ENCODE assay signal across 8 cellular contexts in genomic region chr17:17028059-17028877, GRCh38. TPM values are rescaled to one million over a fixed set of nuclear protein-coding genes. Genes with fewer than 3 reads are reported as not detected.
A peak's percentile ranks its signal among the peaks of the same experiment; 100 is the strongest.
DNase-seq lines count a peak whose midpoint lies in the region; ATAC-seq and TF ChIP-seq lines count a peak whose summit lies in the region.

No MANE protein-coding gene starts in this region.

- H3K36me3 ChIP-seq in naive thymus-derived CD4-positive, alpha-beta T cell (ENCODE audit: control insufficient read depth in 2 of 3, insufficient read depth in 3 of 3, low read length in 3 of 3), result no peaks in the 10 kb centered on the region

- CTCF ChIA-PET in Calu3 (lab: Charles Lee), result interaction anchor here (0.8 to 1.8 kb wide), 8 partner anchors 10 to 38 kb away, joined by 3 to 8 read pairs (median 4); no protein-coding TSS in a partner anchor
- CTCF ChIA-PET in naive thymus-derived CD4-positive, alpha-beta T cell (lab: Charles Lee), result no interaction called here

- no TSS peak for BruUV-seq in Calu3 (replicated peaks; lab: Mats Ljungman, UMichigan)

- H3K27ac Mint-ChIP-seq in Calu3 (ENCODE audit: unreplicated experiment) (peak overlapping the region; percentile 87), immature natural killer cell (no peak overlapping the region)
- H3K27ac Mint-ChIP-seq in naive thymus-derived CD4-positive, alpha-beta T cell, result no peak overlapping the region

- H3K4me1 ChIP-seq in naive thymus-derived CD4-positive, alpha-beta T cell (ENCODE audit: control insufficient read depth in 2 of 2, insufficient read depth in 2 of 2, low read length in 2 of 2), result no peaks in the 10 kb centered on the region

- H3K4me1 Mint-ChIP-seq in Calu3 (ENCODE audit: low read depth, unreplicated experiment) (peaks cover 51% of the 10 kb centered on the region), immature natural killer cell (no peaks in the 10 kb centered on the region)
- no peaks in the 10 kb centered on the region for H3K4me1 Mint-ChIP-seq in naive thymus-derived CD4-positive, alpha-beta T cell

- H3K36me3 Mint-ChIP-seq in Calu3 (ENCODE audit: insufficient read depth, unreplicated experiment) (peaks cover 33% of the 10 kb centered on the region), immature natural killer cell (no peaks in the 10 kb centered on the region)
- H3K36me3 Mint-ChIP-seq in naive thymus-derived CD4-positive, alpha-beta T cell, result no peaks in the 10 kb centered on the region

- TF ChIP-seq CTCF in Calu3 (IDR thresholded peaks at IDR 0.05; ENCODE audit: unreplicated experiment), result no peak
- TF ChIP-seq CTCF in epithelial cell of proximal tubule (conservative IDR thresholded peaks at IDR 0.05; ENCODE audit: low read depth, low read length), result no peak
- no peak for TF ChIP-seq CTCF in GM20000 (IDR thresholded peaks at IDR 0.05; ENCODE audit: extremely low read depth, missing control alignments)

- H3K9me3 ChIP-seq in naive thymus-derived CD4-positive, alpha-beta T cell (ENCODE audit: control insufficient read depth in 2 of 3, low read length in 3 of 3), result no peaks in the 10 kb centered on the region

- no peak for ATAC-seq in HG02970 (IDR thresholded peaks at IDR 0.05; ENCODE audit: low FRiP score, unreplicated experiment)
- no peak for ATAC-seq in naive thymus-derived CD4-positive, alpha-beta T cell

- POLR2A ChIA-PET in naive thymus-derived CD4-positive, alpha-beta T cell (lab: Charles Lee), result interaction anchor here (0.7 kb wide), 1 partner anchor 12 kb away, joined by 4 read pairs; no protein-coding TSS in a partner anchor

- DNase-seq in Calu3 (peak; percentile 97), NCI-H82 (lab: John Stamatoyannopoulos, UW) (peak; percentile 93), epithelial cell of proximal tubule (ENCODE audit: low read depth) (peak; percentile 65), myocyte (ENCODE audit: low read depth) (peak; percentile 99), immature natural killer cell (no peak), GM20000 (ENCODE audit: low spot score) (no peak)
- no peak for DNase-seq in naive thymus-derived CD4-positive, alpha-beta T cell

- H3K27me3 Mint-ChIP-seq in Calu3 (ENCODE audit: unreplicated experiment), result no peaks in the 10 kb centered on the region
- peaks cover 0 to 4% (median 0%) of the 10 kb centered on the region in 3 donors for H3K27me3 Mint-ChIP-seq in immature natural killer cell (ENCODE audit: low read depth in 3 of 3)
- H3K27me3 Mint-ChIP-seq in naive thymus-derived CD4-positive, alpha-beta T cell, result no peaks in the 10 kb centered on the region

- H3K4me3 Mint-ChIP-seq in Calu3 (ENCODE audit: low read depth, unreplicated experiment) (peak overlapping the region; percentile 41), immature natural killer cell (no peak overlapping the region)
- H3K4me3 Mint-ChIP-seq in naive thymus-derived CD4-positive, alpha-beta T cell, result no peak overlapping the region

- no peaks in the 10 kb centered on the region for H3K27me3 ChIP-seq in naive thymus-derived CD4-positive, alpha-beta T cell (ENCODE audit: control insufficient read depth in 2 of 2, insufficient read depth in 2 of 2, low read length in 2 of 2)

- H3K4me3 ChIP-seq in epithelial cell of proximal tubule (ENCODE audit: low read depth, low read length), result no peak overlapping the region
- H3K4me3 ChIP-seq in naive thymus-derived CD4-positive, alpha-beta T cell (ENCODE audit: low read length), result no peak overlapping the region

- H3K9me3 Mint-ChIP-seq in Calu3 (ENCODE audit: low read depth, unreplicated experiment) (no peaks in the 10 kb centered on the region), immature natural killer cell (no peaks in the 10 kb centered on the region)
- H3K9me3 Mint-ChIP-seq in naive thymus-derived CD4-positive, alpha-beta T cell, result no peaks in the 10 kb centered on the region

- intact Hi-C loops in Calu3 (cut with micrococcal nuclease; ENCODE audit: unreplicated experiment), result no loop called here
- intact Hi-C loops in naive thymus-derived CD4-positive, alpha-beta T cell (cut with micrococcal nuclease), result no loop called here

- H3K27ac ChIP-seq in naive thymus-derived CD4-positive, alpha-beta T cell (ENCODE audit: low read depth, low read length), result no peak overlapping the region

RNA-seq across cellular contexts. Expression of gene MPRIP, which starts 14.0 kb away (rescaled TPM):
- total RNA-seq in Calu3 (2022), result 338 and 423 TPM in 2 replicates
- 102 and 109 TPM in 2 replicates for total RNA-seq in epithelial cell of proximal tubule
- total RNA-seq in myocyte, result 137 and 150 TPM in 2 replicates
- polyA plus RNA-seq in myocyte (2012), result 314 TPM
- polyA plus RNA-seq in immature natural killer cell, result 10 to 100 TPM in 1 of 3 donors, 1 to 10 TPM in 2; 1.2 to 15.1 (median 4.2) TPM
- total RNA-seq in naive thymus-derived CD4-positive, alpha-beta T cell, result 100 to 1,000 TPM; 191 to 259 (median 199) TPM
- 10 to 100 TPM; 18.6 to 30.0 TPM for polyA plus RNA-seq in naive thymus-derived CD4-positive, alpha-beta T cell

RNA-seq across cellular contexts. Expression of gene TNFRSF13B, which starts 56.4 kb away (rescaled TPM):
- total RNA-seq in Calu3 (2022) (not detected in 2 replicates), epithelial cell of proximal tubule (not detected in 2 replicates), myocyte (not detected in 2 replicates)
- not detected for polyA plus RNA-seq in myocyte (2012)
- polyA plus RNA-seq in immature natural killer cell, result not detected
- 1 to 10 TPM in 2 of 5 experiments, under 1 TPM in 1, not detected in 2; 0.79 to 2.4 (median 1.9) TPM for total RNA-seq in naive thymus-derived CD4-positive, alpha-beta T cell
- polyA plus RNA-seq in naive thymus-derived CD4-positive, alpha-beta T cell, result under 1 TPM in 1 of 2 donors, not detected in 1; 0.21 TPM

Comparison
In these comparisons a context has a peak if more than half of its experiments do, and no peak if none do; other contexts are left out.
1. DNase-seq: peak in Calu3 (single experiment), NCI-H82 (single experiment), epithelial cell of proximal tubule (single experiment) and myocyte (single experiment); none in immature natural killer cell (0 of 3), GM20000 (single experiment) and naive thymus-derived CD4-positive, alpha-beta T cell (0 of 9).